Comparison of ENCODE assay signal across 8 cellular contexts in genomic region chr16:1300664-1301476, GRCh38. TPM values are rescaled to one million over a fixed set of nuclear protein-coding genes. Genes with fewer than 3 reads are reported as not detected.
A peak's percentile ranks its signal among the peaks of the same experiment; 100 is the strongest.
DNase-seq lines count a peak whose midpoint lies in the region; ATAC-seq and TF ChIP-seq lines count a peak whose summit lies in the region.

No MANE protein-coding gene starts in this region.

- H3K27ac Mint-ChIP-seq in nephron progenitor cell = no peak overlapping the region
- no peak overlapping the region for H3K27ac Mint-ChIP-seq in stimulated activated naive CD8-positive, alpha-beta T cell treated with anti-CD3 and anti-CD28 coated beads, Interleukin-15, amount 100 ng/mL, for 72 hours

- DNase-seq in NCI-H2196 (lab: John Stamatoyannopoulos, UW; ENCODE audit: unreplicated experiment) (peak; percentile 20), NCI-H2196 treated with DMSO at 0.1 percent for 48 hours (lab: John Stamatoyannopoulos, UW; ENCODE audit: unreplicated experiment) (no peak), NT2/D1 (ENCODE audit: low read depth, low spot score) (peak; percentile 30), activated T-cell treated with anti-CD3 and anti-CD28 coated beads for 48 hours (ENCODE audit: low read depth) (peak; percentile 73), esophagus muscularis mucosa (ENCODE audit: extremely low spot score) (no peak), nephron progenitor cell (peak; percentile 85)
- DNase-seq in stimulated activated naive CD8-positive, alpha-beta T cell treated with anti-CD3 and anti-CD28 coated beads, Interleukin-15, amount 100 ng/mL, for 72 hours = peak; percentile 81 to 83

- intact Hi-C loops in esophagus muscularis mucosa (cut with DNase I) = no loop called here

- H3K4me3 ChIP-seq in NT2/D1 (ENCODE audit: insufficient read length, low read depth) = no peak overlapping the region
- H3K4me3 ChIP-seq in esophagus muscularis mucosa = peak overlapping the region in 3 of 4 donors; percentile 16 to 33 (median 17)

- H3K9ac ChIP-seq in NT2/D1 (ENCODE audit: insufficient read length, low read depth) = peak overlapping the region; percentile 61

- H3K4me3 Mint-ChIP-seq in nephron progenitor cell = no peak overlapping the region
- peak overlapping the region; percentile 57 to 65 for H3K4me3 Mint-ChIP-seq in stimulated activated naive CD8-positive, alpha-beta T cell treated with anti-CD3 and anti-CD28 coated beads, Interleukin-15, amount 100 ng/mL, for 72 hours

- H3K4me1 ChIP-seq in NT2/D1 (ENCODE audit: insufficient read depth, insufficient read length) = peaks cover 32% of the 10 kb centered on the region
- peaks cover 7 to 20% (median 16%) of the 10 kb centered on the region in 4 donors for H3K4me1 ChIP-seq in esophagus muscularis mucosa

- H3K27me3 ChIP-seq in NT2/D1 (ENCODE audit: insufficient read depth, insufficient read length) (peaks cover 14% of the 10 kb centered on the region), esophagus muscularis mucosa (peaks cover 0 to 63% (median 20%) of the 10 kb centered on the region in 4 donors)

- TF ChIP-seq CTCF in esophagus muscularis mucosa (IDR thresholded peaks at IDR 0.05) (peak; percentile 58 to 88 (median 59)), nephron progenitor cell (IDR thresholded peaks at IDR 0.05) (peak; percentile 79)

- H3K27ac ChIP-seq in esophagus muscularis mucosa (replicated peaks in 1 of 4) = no peak overlapping the region

- no peaks in the 10 kb centered on the region for H3K36me3 Mint-ChIP-seq in nephron progenitor cell (ENCODE audit: low read depth)

- TF ChIP-seq EP300 in esophagus muscularis mucosa (IDR thresholded peaks at IDR 0.05) = no peak

- H3K36me3 ChIP-seq in NT2/D1 (ENCODE audit: insufficient read depth, insufficient read length, low read length) (no peaks in the 10 kb centered on the region), esophagus muscularis mucosa (no peaks in the 10 kb centered on the region)

- H3K4me1 Mint-ChIP-seq in nephron progenitor cell = peaks cover 53% of the 10 kb centered on the region
- peaks cover 51% of the 10 kb centered on the region for H3K4me1 Mint-ChIP-seq in stimulated activated naive CD8-positive, alpha-beta T cell treated with anti-CD3 and anti-CD28 coated beads, Interleukin-15, amount 100 ng/mL, for 72 hours

- ATAC-seq in stimulated activated naive CD8-positive, alpha-beta T cell treated with anti-CD3 and anti-CD28 coated beads, Interleukin-15, amount 100 ng/mL, for 72 hours = peak; percentile 76
- no peak for ATAC-seq in HG03108 (IDR thresholded peaks at IDR 0.05; ENCODE audit: unreplicated experiment)

- H3K9me3 ChIP-seq in NT2/D1 (ENCODE audit: insufficient read depth, low read length) = no peaks in the 10 kb centered on the region
- no peaks in the 10 kb centered on the region for H3K9me3 ChIP-seq in esophagus muscularis mucosa

- H3K9me3 Mint-ChIP-seq in nephron progenitor cell = peaks cover 3% of the 10 kb centered on the region
- H3K9me3 Mint-ChIP-seq in stimulated activated naive CD8-positive, alpha-beta T cell treated with anti-CD3 and anti-CD28 coated beads, Interleukin-15, amount 100 ng/mL, for 72 hours = no peaks in the 10 kb centered on the region

- WGBS in esophagus muscularis mucosa = 23% methylated on average over 3 of the region's 42 CpGs

- peaks cover 22% of the 10 kb centered on the region for H3K27me3 Mint-ChIP-seq in nephron progenitor cell (ENCODE audit: low read depth, poor library complexity)
- peaks cover 8% of the 10 kb centered on the region for H3K27me3 Mint-ChIP-seq in stimulated activated naive CD8-positive, alpha-beta T cell treated with anti-CD3 and anti-CD28 coated beads, Interleukin-15, amount 100 ng/mL, for 72 hours

- no peak for TF ChIP-seq POLR2A in esophagus muscularis mucosa (IDR thresholded peaks at IDR 0.05; ENCODE audit: low read depth)

RNA-seq across cellular contexts. Expression of gene UBE2I, which starts 8.6 kb away (rescaled TPM):
- 10 to 100 TPM; 42.8 to 70.5 (median 63.9) TPM for total RNA-seq in esophagus muscularis mucosa

RNA-seq across cellular contexts. Expression of gene BAIAP3, which starts 32.6 kb away (rescaled TPM):
- total RNA-seq in esophagus muscularis mucosa = 1 to 10 TPM; 1.3 to 4.2 (median 2.3) TPM

RNA-seq across cellular contexts. Expression of gene TPSD1, which starts 45.0 kb away (rescaled TPM):
- total RNA-seq in esophagus muscularis mucosa = 1 to 10 TPM; 1.7 to 5.3 (median 2.2) TPM

RNA-seq across cellular contexts. Expression of gene TSR3, which starts 50.8 kb away (rescaled TPM):
- 100 to 1,000 TPM in 3 of 4 donors, 10 to 100 TPM in 1; 78.2 to 112 (median 106) TPM for total RNA-seq in esophagus muscularis mucosa

RNA-seq across cellular contexts. Expression of gene GNPTG, which starts 50.9 kb away (rescaled TPM):
- 10 to 100 TPM; 54.4 to 70.5 (median 61.1) TPM for total RNA-seq in esophagus muscularis mucosa

Comparison
In these comparisons a context has a peak if more than half of its experiments do, and no peak if none do; other contexts are left out.
1. DNase-seq: peak in NCI-H2196 (single experiment), NT2/D1 (single experiment), activated T-cell treated with anti-CD3 and anti-CD28 coated beads for 48 hours (single experiment), nephron progenitor cell (single experiment) and stimulated activated naive CD8-positive, alpha-beta T cell treated with anti-CD3 and anti-CD28 coated beads, Interleukin-15, amount 100 ng/mL, for 72 hours (2 of 2); none in NCI-H2196 treated with DMSO at 0.1 percent for 48 hours (single experiment) and esophagus muscularis mucosa (single experiment).